1 cellular context compared by ENCODE assay signal in the genomic region with DNA sequence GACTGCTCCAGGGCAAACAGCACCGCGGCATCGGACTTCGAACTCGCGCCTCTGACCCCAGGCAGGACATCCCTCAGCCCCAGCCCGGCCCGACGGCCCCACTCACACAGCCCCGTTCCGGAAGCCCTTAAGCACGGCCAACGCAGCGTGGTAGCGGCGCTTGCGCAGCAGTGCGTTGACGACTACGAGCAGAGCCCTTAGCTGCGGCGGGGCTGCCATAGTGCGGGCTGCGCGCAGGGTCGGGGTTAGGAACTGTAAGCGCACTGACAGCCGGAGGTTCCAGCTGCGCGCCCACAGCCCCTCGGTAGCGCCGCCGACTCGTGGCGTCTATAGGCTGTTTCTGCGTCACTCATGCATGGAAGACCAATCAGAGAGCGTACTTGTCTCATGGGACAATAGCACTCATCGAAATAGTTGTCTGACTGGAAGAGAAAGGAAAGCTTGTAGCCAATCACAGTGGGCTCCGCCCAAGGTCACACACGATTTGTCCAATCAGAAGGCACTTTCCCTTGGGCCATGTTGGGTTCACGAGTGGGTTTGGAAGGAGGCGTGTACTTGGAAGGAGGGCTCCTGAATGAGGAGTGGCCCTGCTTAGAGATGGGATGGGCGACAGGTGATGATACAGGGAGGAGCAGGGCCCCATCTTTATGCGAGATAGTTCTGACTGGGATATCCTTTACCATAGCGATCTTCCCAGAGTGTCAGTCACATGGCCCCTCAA.
TF ChIP-seq lines count a peak whose summit lies in the region.

Gene PXMP4 (minus strand): TSS at position 322 of the 721 bp plus-strand sequence. CDS start 103 bp downstream, at position 219.

TF ChIP-seq in HepG2, 621 proteins besides CTCF, POLR2A, EP300 and RAD21 (continued from another document and continues in another):
- TF ChIP-seq, protein P1, sequence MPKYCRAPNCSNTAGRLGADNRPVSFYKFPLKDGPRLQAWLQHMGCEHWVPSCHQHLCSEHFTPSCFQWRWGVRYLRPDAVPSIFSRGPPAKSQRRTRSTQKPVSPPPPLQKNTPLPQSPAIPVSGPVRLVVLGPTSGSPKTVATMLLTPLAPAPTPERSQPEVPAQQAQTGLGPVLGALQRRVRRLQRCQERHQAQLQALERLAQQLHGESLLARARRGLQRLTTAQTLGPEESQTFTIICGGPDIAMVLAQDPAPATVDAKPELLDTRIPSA (CRISPR knock-in tag; IDR thresholded peaks at IDR 0.05; ENCODE audit: borderline replicate concordance), result no peak
- TF ChIP-seq ZBTB42 (CRISPR knock-in tag; IDR thresholded peaks at IDR 0.05) (no peak), PAWR (CRISPR knock-in tag; IDR thresholded peaks at IDR 0.05; ENCODE audit: borderline replicate concordance) (no peak), SOX6 (IDR thresholded peaks at IDR 0.05) (no peak), SOX6 (CRISPR knock-in tag; IDR thresholded peaks at IDR 0.05) (no peak), HOXA7 (CRISPR knock-in tag; IDR thresholded peaks at IDR 0.05) (no peak), ZNF597 (CRISPR knock-in tag; IDR thresholded peaks at IDR 0.05) (no peak), ERF (CRISPR knock-in tag; IDR thresholded peaks at IDR 0.05) (no peak), ZNF441 (CRISPR knock-in tag; IDR thresholded peaks at IDR 0.05; ENCODE audit: borderline replicate concordance) (no peak), KAT8 (CRISPR knock-in tag; IDR thresholded peaks at IDR 0.05) (no peak), TBP (CRISPR knock-in tag; IDR thresholded peaks at IDR 0.05) (no peak), ZNF660 (CRISPR knock-in tag; IDR thresholded peaks at IDR 0.05; ENCODE audit: borderline replicate concordance, low read depth) (no peak), MATR3 (CRISPR knock-in tag; IDR thresholded peaks at IDR 0.05) (no peak), HDAC2 (CRISPR knock-in tag; IDR thresholded peaks at IDR 0.05) (no peak), ZNF709 (CRISPR knock-in tag; IDR thresholded peaks at IDR 0.05) (no peak), SNRNP70 (IDR thresholded peaks at IDR 0.05; ENCODE audit: low read depth, low read length) (no peak), ZNF547 (CRISPR knock-in tag; IDR thresholded peaks at IDR 0.05) (no peak), SIN3A (IDR thresholded peaks at IDR 0.05; ENCODE audit: borderline replicate concordance, low read depth, low read length) (no peak), ZNF788 (CRISPR knock-in tag; IDR thresholded peaks at IDR 0.05; ENCODE audit: borderline replicate concordance) (0 out of 2 replicates have a peak, but pooled peaks have one; percentile 45), LCORL (IDR thresholded peaks at IDR 0.05) (no peak), LCORL (CRISPR knock-in tag; IDR thresholded peaks at IDR 0.05) (peak; percentile 48; the same call in 1 of the 2 replicates), ARNT2 (CRISPR knock-in tag; IDR thresholded peaks at IDR 0.05; ENCODE audit: low read depth) (no peak), HNF4G (IDR thresholded peaks at IDR 0.05; ENCODE audit: borderline replicate concordance, low read depth, low read length) (no peak), HNF4G (CRISPR knock-in tag; IDR thresholded peaks at IDR 0.05; ENCODE audit: borderline replicate concordance, low read depth) (no peak), PPARG (CRISPR knock-in tag; conservative IDR thresholded peaks at IDR 0.05) (no peak), SIX1 (CRISPR knock-in tag; IDR thresholded peaks at IDR 0.05; ENCODE audit: borderline replicate concordance) (no peak), ZNF263 (CRISPR knock-in tag; IDR thresholded peaks at IDR 0.05) (no peak), ZNF83 (CRISPR knock-in tag; IDR thresholded peaks at IDR 0.05; ENCODE audit: borderline replicate concordance) (no peak), ZSCAN22 (CRISPR knock-in tag; IDR thresholded peaks at IDR 0.05) (no peak), NBN (conservative IDR thresholded peaks at IDR 0.05) (no peak), ATF7-NPFF (CRISPR knock-in tag; IDR thresholded peaks at IDR 0.05; ENCODE audit: low read depth) (no peak), HNRNPH1 (optimal IDR thresholded peaks at IDR 0.05; ENCODE audit: low read depth, low read length) (no peak), TSC22D2 (CRISPR knock-in tag; IDR thresholded peaks at IDR 0.05; ENCODE audit: borderline replicate concordance) (no peak), ETS1 (CRISPR knock-in tag; IDR thresholded peaks at IDR 0.05) (no peak), EEA1 (CRISPR knock-in tag; IDR thresholded peaks at IDR 0.05; ENCODE audit: borderline replicate concordance) (peak; percentile 67; the same call in 1 of the 2 replicates), ZFP90 (CRISPR knock-in tag; IDR thresholded peaks at IDR 0.05; ENCODE audit: borderline replicate concordance) (no peak), SSRP1 (CRISPR knock-in tag; IDR thresholded peaks at IDR 0.05) (no peak), HES4 (CRISPR knock-in tag; IDR thresholded peaks at IDR 0.05; ENCODE audit: borderline replicate concordance) (no peak; the same call in 1 of the 2 replicates), ZNF569 (CRISPR knock-in tag; IDR thresholded peaks at IDR 0.05; ENCODE audit: borderline replicate concordance) (no peak), SP5 (CRISPR knock-in tag; IDR thresholded peaks at IDR 0.05; ENCODE audit: borderline replicate concordance, low read depth) (no peak), ZNF350 (CRISPR knock-in tag; IDR thresholded peaks at IDR 0.05; ENCODE audit: borderline replicate concordance, low read depth) (no peak), NFIB (CRISPR knock-in tag; IDR thresholded peaks at IDR 0.05; ENCODE audit: borderline replicate concordance) (no peak), CEBPG (CRISPR knock-in tag; IDR thresholded peaks at IDR 0.05) (no peak), ZNF629 (CRISPR knock-in tag; conservative IDR thresholded peaks at IDR 0.05) (peak; percentile 88), USF2 (IDR thresholded peaks at IDR 0.05; ENCODE audit: low read depth, low read length) (no peak), USF2 (CRISPR knock-in tag; IDR thresholded peaks at IDR 0.05; ENCODE audit: borderline replicate concordance) (no peak), RFX5 (IDR thresholded peaks at IDR 0.05; ENCODE audit: low read depth, low read length) (no peak), ZNF460 (CRISPR knock-in tag; IDR thresholded peaks at IDR 0.05; ENCODE audit: borderline replicate concordance) (no peak), TAF1 (CRISPR knock-in tag; IDR thresholded peaks at IDR 0.05) (no peak)
- TF ChIP-seq, protein P2, sequence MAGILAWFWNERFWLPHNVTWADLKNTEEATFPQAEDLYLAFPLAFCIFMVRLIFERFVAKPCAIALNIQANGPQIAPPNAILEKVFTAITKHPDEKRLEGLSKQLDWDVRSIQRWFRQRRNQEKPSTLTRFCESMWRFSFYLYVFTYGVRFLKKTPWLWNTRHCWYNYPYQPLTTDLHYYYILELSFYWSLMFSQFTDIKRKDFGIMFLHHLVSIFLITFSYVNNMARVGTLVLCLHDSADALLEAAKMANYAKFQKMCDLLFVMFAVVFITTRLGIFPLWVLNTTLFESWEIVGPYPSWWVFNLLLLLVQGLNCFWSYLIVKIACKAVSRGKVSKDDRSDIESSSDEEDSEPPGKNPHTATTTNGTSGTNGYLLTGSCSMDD (CRISPR knock-in tag; IDR thresholded peaks at IDR 0.05), result no peak
- TF ChIP-seq, protein P3, sequence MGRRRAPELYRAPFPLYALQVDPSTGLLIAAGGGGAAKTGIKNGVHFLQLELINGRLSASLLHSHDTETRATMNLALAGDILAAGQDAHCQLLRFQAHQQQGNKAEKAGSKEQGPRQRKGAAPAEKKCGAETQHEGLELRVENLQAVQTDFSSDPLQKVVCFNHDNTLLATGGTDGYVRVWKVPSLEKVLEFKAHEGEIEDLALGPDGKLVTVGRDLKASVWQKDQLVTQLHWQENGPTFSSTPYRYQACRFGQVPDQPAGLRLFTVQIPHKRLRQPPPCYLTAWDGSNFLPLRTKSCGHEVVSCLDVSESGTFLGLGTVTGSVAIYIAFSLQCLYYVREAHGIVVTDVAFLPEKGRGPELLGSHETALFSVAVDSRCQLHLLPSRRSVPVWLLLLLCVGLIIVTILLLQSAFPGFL (CRISPR knock-in tag; IDR thresholded peaks at IDR 0.05), result no peak
- TF ChIP-seq, protein P4, sequence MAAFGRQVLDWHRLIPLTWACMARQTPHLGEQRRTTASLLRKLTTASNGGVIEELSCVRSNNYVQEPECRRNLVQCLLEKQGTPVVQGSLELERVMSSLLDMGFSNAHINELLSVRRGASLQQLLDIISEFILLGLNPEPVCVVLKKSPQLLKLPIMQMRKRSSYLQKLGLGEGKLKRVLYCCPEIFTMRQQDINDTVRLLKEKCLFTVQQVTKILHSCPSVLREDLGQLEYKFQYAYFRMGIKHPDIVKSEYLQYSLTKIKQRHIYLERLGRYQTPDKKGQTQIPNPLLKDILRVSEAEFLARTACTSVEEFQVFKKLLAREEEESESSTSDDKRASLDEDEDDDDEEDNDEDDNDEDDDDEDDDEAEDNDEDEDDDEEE (CRISPR knock-in tag; IDR thresholded peaks at IDR 0.05), result peak; percentile 65; the same call in 1 of the 2 replicates
- TF ChIP-seq, protein P5, sequence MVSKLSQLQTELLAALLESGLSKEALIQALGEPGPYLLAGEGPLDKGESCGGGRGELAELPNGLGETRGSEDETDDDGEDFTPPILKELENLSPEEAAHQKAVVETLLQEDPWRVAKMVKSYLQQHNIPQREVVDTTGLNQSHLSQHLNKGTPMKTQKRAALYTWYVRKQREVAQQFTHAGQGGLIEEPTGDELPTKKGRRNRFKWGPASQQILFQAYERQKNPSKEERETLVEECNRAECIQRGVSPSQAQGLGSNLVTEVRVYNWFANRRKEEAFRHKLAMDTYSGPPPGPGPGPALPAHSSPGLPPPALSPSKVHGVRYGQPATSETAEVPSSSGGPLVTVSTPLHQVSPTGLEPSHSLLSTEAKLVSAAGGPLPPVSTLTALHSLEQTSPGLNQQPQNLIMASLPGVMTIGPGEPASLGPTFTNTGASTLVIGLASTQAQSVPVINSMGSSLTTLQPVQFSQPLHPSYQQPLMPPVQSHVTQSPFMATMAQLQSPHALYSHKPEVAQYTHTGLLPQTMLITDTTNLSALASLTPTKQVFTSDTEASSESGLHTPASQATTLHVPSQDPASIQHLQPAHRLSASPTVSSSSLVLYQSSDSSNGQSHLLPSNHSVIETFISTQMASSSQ (IDR thresholded peaks at IDR 0.05; ENCODE audit: low read depth), result no peak
- TF ChIP-seq, protein P5 (CRISPR knock-in tag; IDR thresholded peaks at IDR 0.05; ENCODE audit: borderline replicate concordance), result no peak
- TF ChIP-seq, protein P6, sequence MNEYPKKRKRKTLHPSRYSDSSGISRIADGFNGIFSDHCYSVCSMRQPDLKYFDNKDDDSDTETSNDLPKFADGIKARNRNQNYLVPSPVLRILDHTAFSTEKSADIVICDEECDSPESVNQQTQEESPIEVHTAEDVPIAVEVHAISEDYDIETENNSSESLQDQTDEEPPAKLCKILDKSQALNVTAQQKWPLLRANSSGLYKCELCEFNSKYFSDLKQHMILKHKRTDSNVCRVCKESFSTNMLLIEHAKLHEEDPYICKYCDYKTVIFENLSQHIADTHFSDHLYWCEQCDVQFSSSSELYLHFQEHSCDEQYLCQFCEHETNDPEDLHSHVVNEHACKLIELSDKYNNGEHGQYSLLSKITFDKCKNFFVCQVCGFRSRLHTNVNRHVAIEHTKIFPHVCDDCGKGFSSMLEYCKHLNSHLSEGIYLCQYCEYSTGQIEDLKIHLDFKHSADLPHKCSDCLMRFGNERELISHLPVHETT (CRISPR knock-in tag; conservative IDR thresholded peaks at IDR 0.05), result no peak
- TF ChIP-seq, protein P7, sequence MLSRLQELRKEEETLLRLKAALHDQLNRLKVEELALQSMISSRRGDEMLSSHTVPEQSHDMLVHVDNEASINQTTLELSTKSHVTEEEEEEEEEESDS (CRISPR knock-in tag; IDR thresholded peaks at IDR 0.05; ENCODE audit: borderline replicate concordance), result no peak
